21 cellular contexts compared by ENCODE assay signal in genomic region chr1:156711011-156711817, GRCh38. TPM values are rescaled to one million over a fixed set of nuclear protein-coding genes. Genes with fewer than 3 reads are reported as not detected.
DNase-seq lines count a peak whose midpoint lies in the region; ATAC-seq and TF ChIP-seq lines count a peak whose summit lies in the region.
"Had no signal": no experiment of that assay in that cellular context is flagged by ENCODE, and none has a peak within 500 bp of the region (broad histone marks: within the 10 kb centered on the region; RNA-seq: fewer than 3 reads in every experiment).

No MANE protein-coding gene starts in this region.

- 0 out of 2 replicates have a peak overlapping the region, but pooled peaks have one; percentile 66 for H3K27ac ChIP-seq in HCT116 (ENCODE audit: low read depth, low read length)
- H3K27ac ChIP-seq in SK-N-SH (ENCODE audit: low read depth in 2 of 2, low read length in 1 of 2): peak overlapping the region; percentile 43 to 98; a peak in 3 of 4 replicates
- no peak overlapping the region for H3K27ac ChIP-seq in iPS-20b (ENCODE audit: low read length)
- peak overlapping the region in 18 of 21 experiments; percentile 5 to 91 (median 58) for H3K27ac ChIP-seq in skin epidermis
- H3K27ac ChIP-seq: pancreas had no signal

- H3K4me2 ChIP-seq in HCT116 (ENCODE audit: low read length): peak overlapping the region; percentile 85
- peak overlapping the region; percentile 63; the same call in 1 of the 2 replicates for H3K4me2 ChIP-seq in SK-N-SH

- H3K9me3 ChIP-seq in HCT116 (ENCODE audit: control insufficient read depth in 1 of 2, insufficient read depth in 1 of 2, low read depth in 1 of 2, low read length in 2 of 2) (no peaks in the 10 kb centered on the region), SK-N-SH (no peaks in the 10 kb centered on the region), iPS-20b (ENCODE audit: insufficient read depth, low read depth, low read length) (no peaks in the 10 kb centered on the region)
- H3K9me3 ChIP-seq: mucosa of descending colon, pancreas, tibial artery had no signal

- ATAC-seq in HCT116 (no peak), HG03108 (IDR thresholded peaks at IDR 0.05; ENCODE audit: unreplicated experiment) (no peak)
- ATAC-seq: activated CD4-positive, alpha-beta T cell treated with anti-CD3 and anti-CD28 coated beads for 36 hours; mucosa of descending colon; pancreas had no signal

- POLR2A ChIA-PET in HCT116 (lab: Charles Lee) (interaction anchor here (0.9 to 3.6 kb wide), 6 partner anchors 11 to 50 kb away, joined by 3 to 22 read pairs (median 4); partner anchors contain the start of genes ISG20L2, METTL25B and MRPL24), SK-N-SH (lab: Yijun Ruan, JAX) (interaction anchor here (0.8 to 2.6 kb wide), 10 partner anchors 10 to 202 kb away, joined by 3 to 12 read pairs (median 6); partner anchors contain the start of genes ISG20L2 and METTL25B)

- CTCF ChIA-PET in HCT116 (lab: Charles Lee): interaction anchor here (1.5 to 14.7 kb wide), 4 partner anchors 11 to 84 kb away, joined by 5 to 310 read pairs (median 32); partner anchors contain the start of genes ISG20L2 and METTL25B
- CTCF ChIA-PET in SK-N-SH (lab: Yijun Ruan, JAX): interaction anchor here (1.0 to 45.5 kb wide), 13 partner anchors 4 to 217 kb away, joined by 3 to 2702 read pairs (median 6); partner anchors contain the start of genes CRABP2, ISG20L2, METTL25B and NES

- H3K9ac ChIP-seq in HCT116 (ENCODE audit: low read length): peak overlapping the region; percentile 37
- no peak overlapping the region for H3K9ac ChIP-seq in SK-N-SH
- H3K9ac ChIP-seq in iPS-20b (ENCODE audit: low read depth, low read length): peak overlapping the region; percentile 47; the same call in 1 of the 2 replicates

- TF ChIP-seq RAD21 in HCT116 (IDR thresholded peaks at IDR 0.05; ENCODE audit: low read depth) (no peak), SK-N-SH (IDR thresholded peaks at IDR 0.05; ENCODE audit: low read length) (no peak)

- H3K79me2 ChIP-seq in HCT116 (ENCODE audit: insufficient read depth, low read length) (no peaks in the 10 kb centered on the region), SK-N-SH (ENCODE audit: insufficient read depth) (no peaks in the 10 kb centered on the region)

- no peaks in the 10 kb centered on the region for H4K20me1 ChIP-seq in HCT116 (ENCODE audit: insufficient read depth)
- no peaks in the 10 kb centered on the region for H4K20me1 ChIP-seq in SK-N-SH (ENCODE audit: insufficient read depth)

- H3K4me3 ChIP-seq in HCT116 (replicated peaks in 1 of 2; ENCODE audit: low read depth in 1 of 2, low read length in 2 of 2) (no peak overlapping the region), SK-N-SH (ENCODE audit: low read depth in 2 of 2, low read length in 1 of 2) (no peak overlapping the region), iPS-20b (ENCODE audit: low read length) (no peak overlapping the region), skin epidermis (no peak overlapping the region)
- H3K4me3 ChIP-seq: mucosa of descending colon, pancreas, tibial artery had no signal

- no TSS peak for BruUV-seq in HCT116 (replicated peaks; lab: Mats Ljungman, UMichigan)

- TF ChIP-seq POLR2A in HCT116 (IDR thresholded peaks at IDR 0.05; ENCODE audit: borderline replicate concordance, extremely low read depth, insufficient read depth, insufficient read length): no peak

- H3K27me3 ChIP-seq in HCT116 (ENCODE audit: insufficient read depth, low read length) (no peaks in the 10 kb centered on the region), SK-N-SH (ENCODE audit: insufficient read depth) (no peaks in the 10 kb centered on the region), iPS-20b (ENCODE audit: insufficient read depth, low read length) (peaks cover 4% of the 10 kb centered on the region; the same call in 1 of the 2 replicates)
- H3K27me3 ChIP-seq: pancreas, tibial artery had no signal

- H3K4me1 ChIP-seq in HCT116 (ENCODE audit: control insufficient read depth in 1 of 2, insufficient read depth in 2 of 2, low read length in 2 of 2) (peaks cover 88 to 90% of the 10 kb centered on the region in 2 experiments), SK-N-SH (ENCODE audit: control insufficient read depth in 1 of 2, insufficient read depth in 2 of 2, low read depth in 1 of 2, low read length in 1 of 2) (peaks cover 50 to 65% of the 10 kb centered on the region in 2 experiments; a peak in 3 of 4 replicates), iPS-20b (ENCODE audit: insufficient read depth, low read length) (peaks cover 44% of the 10 kb centered on the region)

- H3K9me2 ChIP-seq in HCT116 (ENCODE audit: insufficient read depth) (no peaks in the 10 kb centered on the region), SK-N-SH (no peaks in the 10 kb centered on the region)

- RAD21 ChIA-PET in HCT116 (lab: Charles Lee; ENCODE audit: low non-redundant PET in 1 of 2, low total read pairs in 2 of 2, uncharacterized antibody in 2 of 2, unreplicated experiment in 2 of 2): interaction anchor here (1.3 to 3.8 kb wide), 2 partner anchors 15 to 22 kb away, joined by 4 to 11 read pairs (median 7); no protein-coding TSS in a partner anchor

- peak; percentile 72 to 97; a peak in 3 of 4 replicates for TF ChIP-seq EP300 in SK-N-SH (IDR thresholded peaks at IDR 0.05; ENCODE audit: borderline replicate concordance in 1 of 2, low read depth in 1 of 2, low read length in 1 of 2)

- H2AFZ ChIP-seq in HCT116 (ENCODE audit: low read depth, low read length, poor library complexity, severe bottlenecking) (no peak overlapping the region), SK-N-SH (ENCODE audit: low read depth) (no peak overlapping the region)

- intact Hi-C loops in HCT116 (cut with micrococcal nuclease): no loop called here

- WGBS in SK-N-SH (ENCODE audit: low lambda C conversion rate): 24% methylated on average over 9 of the region's 9 CpGs

- no peaks in the 10 kb centered on the region for H3K36me3 ChIP-seq in HCT116 (ENCODE audit: control insufficient read depth in 1 of 2, insufficient read depth in 2 of 2, low read length in 2 of 2)
- no peaks in the 10 kb centered on the region for H3K36me3 ChIP-seq in SK-N-SH (replicated peaks in 1 of 2; ENCODE audit: control insufficient read depth in 1 of 2, insufficient read depth in 2 of 2, low read length in 1 of 2)
- no peaks in the 10 kb centered on the region for H3K36me3 ChIP-seq in iPS-20b (ENCODE audit: insufficient read depth, low read depth, low read length)
- H3K36me3 ChIP-seq: pancreas had no signal

- TF ChIP-seq CTCF in HCT116 (IDR thresholded peaks at IDR 0.05 in 2 of 3, conservative IDR thresholded peaks at IDR 0.05 in 1 of 3; ENCODE audit: borderline replicate concordance in 1 of 3, insufficient read depth in 1 of 3, low read depth in 2 of 3, low read length in 2 of 3) (no peak), SK-N-SH (IDR thresholded peaks at IDR 0.05) (no peak)

- no peak for DNase-seq in HCT116 (ENCODE audit: low read depth, low spot score)
- peak; percentile 83 for DNase-seq in SK-N-SH
- DNase-seq in OCI-M2 (lab: John Stamatoyannopoulos, UW; ENCODE audit: unreplicated experiment): no peak
- DNase-seq in DMS114 treated with DMSO at 0.1 percent for 48 hours (lab: John Stamatoyannopoulos, UW; ENCODE audit: unreplicated experiment): no peak
- no peak for DNase-seq in CD1c-positive myeloid dendritic cell (ENCODE audit: extremely low spot score)
- DNase-seq: activated CD4-positive, alpha-beta T cell treated with anti-CD3 and anti-CD28 coated beads for 36 hours; activated gamma-delta T cell; aorta; cortex of kidney; DMS 273 treated with DMSO at 0.1 percent for 48 hours; head of caudate nucleus; mucosa of descending colon; NCI-H1417 treated with DMSO at 0.1 percent for 48 hours; NCI-H345; pancreas; small intestine; T1000; tibial artery had no signal

- peaks cover 44% of the 10 kb centered on the region for H3F3A ChIP-seq in SK-N-SH (replicated peaks; ENCODE audit: insufficient read depth)

TF ChIP-seq in HCT116, 20 proteins besides CTCF, POLR2A, EP300 and RAD21 (continues in another document):
- TF ChIP-seq SIN3A (IDR thresholded peaks at IDR 0.05; ENCODE audit: low read depth) (no peak), FOSL1 (IDR thresholded peaks at IDR 0.05; ENCODE audit: low read depth) (no peak), EGR1 (IDR thresholded peaks at IDR 0.05; ENCODE audit: low read depth) (no peak), SP1 (IDR thresholded peaks at IDR 0.05; ENCODE audit: low read depth) (no peak), YY1 (IDR thresholded peaks at IDR 0.05; ENCODE audit: extremely low read depth, insufficient replicate concordance, low read depth, low read length) (no peak), EZH2phosphoT487 (IDR thresholded peaks at IDR 0.05; ENCODE audit: borderline replicate concordance) (no peak)

TF ChIP-seq in SK-N-SH, 30 proteins besides CTCF, POLR2A, EP300 and RAD21 (continues in another document):
- TF ChIP-seq TCF12 (IDR thresholded peaks at IDR 0.05): peak; percentile 97
- peak; percentile 83 for TF ChIP-seq POLR2AphosphoS5 (IDR thresholded peaks at IDR 0.05; ENCODE audit: low read depth, low read length)
- no peak; the same call in 1 of the 2 replicates for TF ChIP-seq SIN3A (IDR thresholded peaks at IDR 0.05; ENCODE audit: borderline replicate concordance, low read depth, low read length)

RNA-seq across cellular contexts. Expression of gene CRABP2, which starts 5.8 kb away (rescaled TPM):
- 209 TPM for total RNA-seq in HCT116 (2021; ENCODE audit: unreplicated experiment)
- polyA plus RNA-seq in HCT116 (2012): 360 and 403 TPM in 2 replicates
- 13.3 and 42.1 TPM in 2 replicates for polyA plus RNA-seq in SK-N-SH (2012; rRNA removed)
- polyA plus RNA-seq in SK-N-SH (2012; cell fraction: cytosol; rRNA removed): 27.0 TPM in 2 replicates
- polyA plus RNA-seq in SK-N-SH (2012; cell fraction: nucleus; rRNA removed): 21.2 and 48.9 TPM in 2 replicates

RNA-seq across cellular contexts. Expression of gene METTL25B, which starts 17.1 kb away (rescaled TPM):
- total RNA-seq in HCT116 (2021; ENCODE audit: unreplicated experiment): 36.5 TPM
- 32.6 and 39.7 TPM in 2 replicates for polyA plus RNA-seq in HCT116 (2012)
- polyA plus RNA-seq in SK-N-SH (2012; rRNA removed): 20.1 and 21.2 TPM in 2 replicates
- 10.7 and 14.0 TPM in 2 replicates for polyA plus RNA-seq in SK-N-SH (2012; cell fraction: cytosol; rRNA removed)
- polyA plus RNA-seq in SK-N-SH (2012; cell fraction: nucleus; rRNA removed): 51.7 and 72.4 TPM in 2 replicates

RNA-seq across cellular contexts. Expression of gene ISG20L2, which starts 17.4 kb away (rescaled TPM):
- 41.7 TPM for total RNA-seq in HCT116 (2021; ENCODE audit: unreplicated experiment)
- 19.9 and 23.3 TPM in 2 replicates for polyA plus RNA-seq in HCT116 (2012)
- polyA plus RNA-seq in SK-N-SH (2012; rRNA removed): 31.6 and 44.3 TPM in 2 replicates
- 28.2 and 36.0 TPM in 2 replicates for polyA plus RNA-seq in SK-N-SH (2012; cell fraction: cytosol; rRNA removed)
- 22.9 and 32.5 TPM in 2 replicates for polyA plus RNA-seq in SK-N-SH (2012; cell fraction: nucleus; rRNA removed)

RNA-seq across cellular contexts. Expression of gene MRPL24, which starts 29.7 kb away (rescaled TPM):
- total RNA-seq in HCT116 (2021; ENCODE audit: unreplicated experiment): 111 TPM
- polyA plus RNA-seq in HCT116 (2012): 106 and 142 TPM in 2 replicates
- 149 and 171 TPM in 2 replicates for polyA plus RNA-seq in SK-N-SH (2012; rRNA removed)
- 141 and 142 TPM in 2 replicates for polyA plus RNA-seq in SK-N-SH (2012; cell fraction: cytosol; rRNA removed)
- polyA plus RNA-seq in SK-N-SH (2012; cell fraction: nucleus; rRNA removed): 99.8 and 109 TPM in 2 replicates

RNA-seq across cellular contexts. Expression of gene NES, which starts 34.0 kb away (rescaled TPM):
- total RNA-seq in HCT116 (2021; ENCODE audit: unreplicated experiment): 8.4 TPM
- 3.6 and 5.2 TPM in 2 replicates for polyA plus RNA-seq in HCT116 (2012)
- polyA plus RNA-seq in SK-N-SH (2012; rRNA removed): 12.6 and 15.8 TPM in 2 replicates
- polyA plus RNA-seq in SK-N-SH (2012; cell fraction: cytosol; rRNA removed): 10.5 and 12.5 TPM in 2 replicates
- 28.7 and 40.4 TPM in 2 replicates for polyA plus RNA-seq in SK-N-SH (2012; cell fraction: nucleus; rRNA removed)

Comparison
In these comparisons a context has a peak if more than half of its experiments do, and no peak if none do; other contexts are left out.
1. Of the 11 proteins assayed by ChIP-seq in both SK-N-SH and HCT116: peak only in SK-N-SH: JUND, POLR2AphosphoS5 and ZBTB33; only in HCT116: none; in both: none; in neither: 8.